Comparison of ENCODE assay signal across 8 cellular contexts in the genomic region with DNA sequence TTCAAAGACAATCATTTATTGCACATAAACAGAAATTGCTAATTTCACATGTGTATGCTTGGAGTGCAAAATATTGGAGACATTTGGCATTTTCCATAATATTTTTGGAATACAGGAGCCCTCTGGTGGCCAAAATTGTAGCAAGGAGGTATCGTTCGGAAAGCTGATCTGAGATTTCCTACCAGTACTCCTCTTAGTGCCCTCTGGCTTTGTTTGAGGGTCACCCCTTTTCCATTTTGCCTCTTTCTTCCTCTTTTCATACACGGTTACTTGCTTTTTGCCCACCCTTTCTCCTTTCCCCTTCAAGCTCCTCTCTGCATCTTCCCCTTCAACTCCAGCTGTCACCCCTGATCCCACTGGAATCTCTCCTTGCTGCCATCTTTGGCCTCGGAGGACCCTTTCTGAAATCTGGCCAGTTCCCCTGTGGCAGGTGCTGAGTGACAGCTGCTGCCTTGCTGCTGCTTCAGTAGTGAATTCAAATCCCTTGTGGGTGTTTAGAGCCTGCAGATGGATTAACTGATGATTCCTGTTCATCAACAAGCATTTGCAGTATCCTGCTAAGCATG.
DNase-seq lines count a peak whose midpoint lies in the region; ATAC-seq and TF ChIP-seq lines count a peak whose summit lies in the region.

No MANE protein-coding gene starts in this region.

- H3K36me3 Mint-ChIP-seq in chondrocyte (ENCODE audit: low read depth) = no peaks in the 10 kb centered on the region

- H3K4me3 Mint-ChIP-seq in chondrocyte (ENCODE audit: unreplicated experiment) = no peak overlapping the region

- no peaks in the 10 kb centered on the region for H3K9me3 Mint-ChIP-seq in chondrocyte (ENCODE audit: low read depth)

- ATAC-seq in HG02759 (IDR thresholded peaks at IDR 0.05; ENCODE audit: unreplicated experiment) = no peak

- H3K4me3 ChIP-seq in NB4 (ENCODE audit: low read depth, low read length) = no peak overlapping the region

- peaks cover 10% of the 10 kb centered on the region for H3K4me1 Mint-ChIP-seq in chondrocyte (ENCODE audit: low read depth)

- TF ChIP-seq CTCF in NB4 (IDR thresholded peaks at IDR 0.05; ENCODE audit: low read depth, low read length) (peak; percentile 22), chondrocyte (IDR thresholded peaks at IDR 0.05) (peak; percentile 88)

- no peak for TF ChIP-seq POLR2A in NB4 (IDR thresholded peaks at IDR 0.05; ENCODE audit: extremely low read depth, insufficient read length)

- no peak overlapping the region for H3K27ac Mint-ChIP-seq in chondrocyte (ENCODE audit: unreplicated experiment)

- DNase-seq in NCI-H2227 (lab: John Stamatoyannopoulos, UW; ENCODE audit: unreplicated experiment) (peak; percentile 35), NCI-H2227 treated with DMSO at 0.1 percent for 48 hours (lab: John Stamatoyannopoulos, UW) (no peak), NB4 (ENCODE audit: low read depth) (peak; percentile 7), chondrocyte (ENCODE audit: low spot score) (no peak), midbrain (lab: John Stamatoyannopoulos, UW) (peak; percentile 67), 8988T (no peak), HPDE6-E6E7 (ENCODE audit: extremely low spot score) (no peak)

- H3K27me3 Mint-ChIP-seq in chondrocyte (ENCODE audit: low read depth) = peaks cover 75% of the 10 kb centered on the region

Comparison
In these comparisons a context has a peak if more than half of its experiments do, and no peak if none do; other contexts are left out.
1. DNase-seq: peak in NCI-H2227 (single experiment), NB4 (single experiment) and midbrain (single experiment); none in NCI-H2227 treated with DMSO at 0.1 percent for 48 hours (single experiment), chondrocyte (single experiment), 8988T (single experiment) and HPDE6-E6E7 (single experiment).